Comparison of ENCODE assay signal across 24 cellular contexts in the genomic region with DNA sequence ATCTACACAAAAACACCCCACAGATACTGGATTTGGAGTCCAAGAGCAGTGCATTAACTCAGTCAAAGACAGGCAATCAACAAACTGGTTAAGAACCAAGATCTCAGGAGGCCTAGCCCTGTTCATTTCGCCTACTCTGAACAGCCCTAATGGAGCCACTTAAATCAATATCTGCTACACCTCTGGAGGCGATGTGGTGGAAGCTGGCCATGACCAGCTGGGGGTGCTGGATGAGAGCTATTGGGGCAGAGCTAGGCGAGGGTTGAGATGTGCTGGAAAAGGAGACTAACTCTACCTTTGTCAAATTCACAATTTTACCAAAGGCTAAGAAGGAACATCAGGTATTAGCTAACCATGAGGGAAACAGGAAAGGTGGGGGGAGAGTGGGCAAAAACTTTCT. TPM values are rescaled to one million over a fixed set of nuclear protein-coding genes. Genes with fewer than 3 reads are reported as not detected.
DNase-seq lines count a peak whose midpoint lies in the region; ATAC-seq, FAIRE-seq and TF ChIP-seq lines count a peak whose summit lies in the region.
"Had no signal": no experiment of that assay in that cellular context is flagged by ENCODE, and none has a peak within 500 bp of the region (broad histone marks: within the 10 kb centered on the region; RNA-seq: fewer than 3 reads in every experiment).

No MANE protein-coding gene starts in this region.

- no peak overlapping the region for H3K27ac Mint-ChIP-seq in nephron progenitor cell
- H3K27ac Mint-ChIP-seq: HFFc6 had no signal

- no peak for TF ChIP-seq CTCF in GM12878 (IDR thresholded peaks at IDR 0.05 in 2 of 3, conservative IDR thresholded peaks at IDR 0.05 in 1 of 3; ENCODE audit: control insufficient read depth in 2 of 3, extremely low read depth in 1 of 3, insufficient read depth in 1 of 3, low read depth in 3 of 3, low read length in 3 of 3)
- no peak for TF ChIP-seq CTCF in upper lobe of left lung (IDR thresholded peaks at IDR 0.05)
- TF ChIP-seq CTCF in nephron progenitor cell (IDR thresholded peaks at IDR 0.05), result no peak

- H3K4me3 ChIP-seq in GM12878, result no peak overlapping the region
- no peak overlapping the region for H3K4me3 ChIP-seq in upper lobe of left lung
- H3K4me3 ChIP-seq: MG63 had no signal

- H3K4me3 Mint-ChIP-seq in nephron progenitor cell, result no peak overlapping the region
- H3K4me3 Mint-ChIP-seq: HFFc6 had no signal

- no peaks in the 10 kb centered on the region for H3K4me1 ChIP-seq in GM12878 (ENCODE audit: control insufficient read depth, insufficient read depth, low read length)
- H3K4me1 ChIP-seq in upper lobe of left lung, result no peaks in the 10 kb centered on the region
- H3K4me1 ChIP-seq: BE2C had no signal

- H3K36me3 Mint-ChIP-seq in nephron progenitor cell (ENCODE audit: low read depth), result no peaks in the 10 kb centered on the region

- H3K9me3 ChIP-seq in GM12878 (replicated peaks; ENCODE audit: control insufficient read depth, insufficient read depth, low read length), result peaks cover 2% of the 10 kb centered on the region; the same call in 1 of the 3 replicates
- H3K9me3 ChIP-seq in upper lobe of left lung, result peaks cover 0 to 6% (median 0%) of the 10 kb centered on the region in 4 donors
- H3K9me3 ChIP-seq: BE2C, MG63 had no signal

- no peak for ATAC-seq in GM12878
- no peak for ATAC-seq in upper lobe of left lung (ENCODE audit: low FRiP score in 2 of 2)
- no peak for ATAC-seq in left colon
- ATAC-seq: HepG2, Panc1 had no signal

- CTCF ChIA-PET in GM12878 (lab: Yijun Ruan, JAX), result interaction anchor here (1.7 to 6.7 kb wide), 3 partner anchors 14 to 125 kb away, joined by 3 to 104 read pairs (median 13); no protein-coding TSS in a partner anchor

- H3K27me3 ChIP-seq in GM12878 (replicated peaks in 1 of 2; ENCODE audit: control insufficient read depth in 2 of 2, insufficient read depth in 2 of 2, low read length in 1 of 2), result peaks cover 0 to 1% of the 10 kb centered on the region in 2 experiments; a peak in 1 of 4 replicates
- H3K27me3 ChIP-seq in upper lobe of left lung, result no peaks in the 10 kb centered on the region
- H3K27me3 ChIP-seq: BE2C, MG63 had no signal

- no peak for TF ChIP-seq RAD21 in GM12878 (IDR thresholded peaks at IDR 0.05; ENCODE audit: insufficient read depth, low read depth, low read length)

- H3K27ac ChIP-seq in GM12878 (ENCODE audit: control insufficient read depth, insufficient read depth) (no peak overlapping the region), upper lobe of left lung (no peak overlapping the region)
- H3K27ac ChIP-seq: RWPE1 had no signal

- H3K36me3 ChIP-seq in GM12878 (ENCODE audit: control insufficient read depth in 2 of 2, insufficient read depth in 2 of 2, low read length in 1 of 2) (no peaks in the 10 kb centered on the region), upper lobe of left lung (no peaks in the 10 kb centered on the region)
- H3K36me3 ChIP-seq: BE2C, MG63 had no signal

- POLR2A ChIA-PET in GM12878 (lab: Charles Lee), result interaction anchor here (0.6 to 1.2 kb wide), 2 partner anchors 24 to 566 kb away, joined by 4 to 5 read pairs; a partner anchor contains a TSS

- no TSS peak for BruUV-seq in GM12878 (replicated peaks; lab: Mats Ljungman, UMichigan)

- no peak overlapping the region for H3K9ac ChIP-seq in GM12878 (ENCODE audit: control insufficient read depth, insufficient read depth, low read length)

- peaks cover 7% of the 10 kb centered on the region for H3K9me3 Mint-ChIP-seq in nephron progenitor cell

- no peaks in the 10 kb centered on the region for H3K79me2 ChIP-seq in GM12878 (ENCODE audit: control insufficient read depth, insufficient read depth, low read length)

- in situ Hi-C loops in GM12878 (cut with MboI), result no loop called here

- intact Hi-C loops in GM12878 (cut with micrococcal nuclease; ENCODE audit: unreplicated experiment) (no loop called here), left colon (cut with DNase I, micrococcal nuclease) (no loop called here)

- peak; percentile 4 for DNase-seq in NCI-H82 (lab: John Stamatoyannopoulos, UW)
- no peak for DNase-seq in NCI-H82 treated with DMSO at 0.1 percent for 48 hours (lab: John Stamatoyannopoulos, UW; ENCODE audit: unreplicated experiment)
- DNase-seq in GM12878 (ENCODE audit: low read depth, low spot score), result no peak
- DNase-seq in iPS-NIHi7 (ENCODE audit: extremely low spot score), result peak; percentile 40
- no peak for DNase-seq in upper lobe of left lung
- no peak for DNase-seq in nephron progenitor cell
- DNase-seq in left colon, result no peak
- DNase-seq: 8988T, ACHN, BE2C, Calu3, HFFc6, KBM-7, MG63, NCI-H1105 treated with DMSO at 0.1 percent for 48 hours, NCI-H2029, NCI-H446, NCI-H524 treated with DMSO at 0.1 percent for 48 hours, NCI-H774, SHP77 treated with DMSO at 0.1 percent for 48 hours had no signal

- H3K4me1 Mint-ChIP-seq in nephron progenitor cell, result no peaks in the 10 kb centered on the region

- peak; percentile 54 for FAIRE-seq in GM12878 (lab: Jason Lieb, UNC)
- FAIRE-seq: H54, HepG2 had no signal

- TF ChIP-seq POLR2A in GM12878 (IDR thresholded peaks at IDR 0.05; ENCODE audit: low read depth, low read length) (no peak), upper lobe of left lung (IDR thresholded peaks at IDR 0.05) (no peak)

- 52% methylated on average over 3 of the region's 3 CpGs for WGBS in GM12878 (ENCODE audit: insufficient coverage, insufficient replicate concordance, low lambda C conversion rate, missing lambda C conversion rate)
- 59 to 98% methylated on average over 3 of the region's 3 CpGs for WGBS in upper lobe of left lung, 2 donors

- SMC1A ChIA-PET in GM12878 (lab: Charles Lee; ENCODE audit: uncharacterized antibody, unreplicated experiment), result interaction anchor here (0.9 to 3.1 kb wide), 4 partner anchors 12 to 22 kb away, joined by 3 to 12 read pairs (median 4); no protein-coding TSS in a partner anchor

- H3K27me3 Mint-ChIP-seq in nephron progenitor cell (ENCODE audit: low read depth, poor library complexity), result peaks cover 14% of the 10 kb centered on the region

- TF ChIP-seq EP300 in GM12878 (IDR thresholded peaks at IDR 0.05; ENCODE audit: borderline replicate concordance in 1 of 2, control insufficient read depth in 1 of 2, low read depth in 2 of 2, low read length in 2 of 2) (no peak), upper lobe of left lung (IDR thresholded peaks at IDR 0.05) (no peak)

- no peak overlapping the region for H2AFZ ChIP-seq in GM12878 (ENCODE audit: control insufficient read depth, low read depth, low read length)

- RAD21 ChIA-PET in GM12878 (lab: Charles Lee; ENCODE audit: unreplicated experiment), result interaction anchor here (0.9 to 1.1 kb wide), 2 partner anchors 125 kb away, joined by 3 to 5 read pairs; no protein-coding TSS in a partner anchor

- H4K20me1 ChIP-seq in GM12878 (ENCODE audit: control insufficient read depth, insufficient read depth), result no peaks in the 10 kb centered on the region

- H3K4me2 ChIP-seq in GM12878 (ENCODE audit: control insufficient read depth, insufficient read depth), result no peak overlapping the region

TF ChIP-seq in GM12878, 131 proteins besides CTCF, POLR2A, EP300 and RAD21 (continues in another document):
- TF ChIP-seq, protein P1, sequence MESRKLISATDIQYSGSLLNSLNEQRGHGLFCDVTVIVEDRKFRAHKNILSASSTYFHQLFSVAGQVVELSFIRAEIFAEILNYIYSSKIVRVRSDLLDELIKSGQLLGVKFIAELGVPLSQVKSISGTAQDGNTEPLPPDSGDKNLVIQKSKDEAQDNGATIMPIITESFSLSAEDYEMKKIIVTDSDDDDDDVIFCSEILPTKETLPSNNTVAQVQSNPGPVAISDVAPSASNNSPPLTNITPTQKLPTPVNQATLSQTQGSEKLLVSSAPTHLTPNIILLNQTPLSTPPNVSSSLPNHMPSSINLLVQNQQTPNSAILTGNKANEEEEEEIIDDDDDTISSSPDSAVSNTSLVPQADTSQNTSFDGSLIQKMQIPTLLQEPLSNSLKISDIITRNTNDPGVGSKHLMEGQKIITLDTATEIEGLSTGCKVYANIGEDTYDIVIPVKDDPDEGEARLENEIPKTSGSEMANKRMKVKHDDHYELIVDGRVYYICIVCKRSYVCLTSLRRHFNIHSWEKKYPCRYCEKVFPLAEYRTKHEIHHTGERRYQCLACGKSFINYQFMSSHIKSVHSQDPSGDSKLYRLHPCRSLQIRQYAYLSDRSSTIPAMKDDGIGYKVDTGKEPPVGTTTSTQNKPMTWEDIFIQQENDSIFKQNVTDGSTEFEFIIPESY (IDR thresholded peaks at IDR 0.05), result no peak
- no peak for TF ChIP-seq CEBPB (IDR thresholded peaks at IDR 0.05; ENCODE audit: borderline replicate concordance in 1 of 2, low read depth in 2 of 2, low read length in 2 of 2)

RNA-seq across cellular contexts. Expression of a gene that starts 23.3 kb away (rescaled TPM):
- total RNA-seq in GM12878 (2013; cell fraction: nucleolus; rRNA removed), result 20.9 and 27.4 TPM in 2 replicates
- total RNA-seq in GM12878 (2014; rRNA removed), result 6.0 and 6.2 TPM in 2 replicates
- total RNA-seq in GM12878 (2014; rRNA removed; fragmentation: Illumina TruSeq; extraction: Trizol), result 6.2 and 6.5 TPM in 2 replicates
- total RNA-seq in GM12878 (2021), result 6.8 and 8.2 TPM in 2 replicates
- 1.4 TPM for polyA plus RNA-seq in GM12878 (2011; ENCODE audit: low read depth)
- polyA plus RNA-seq in GM12878 (2011; rRNA removed), result 5.3 and 8.2 TPM in 2 replicates
- polyA plus RNA-seq in GM12878 (2011; cell fraction: cytosol; rRNA removed), result 5.5 and 6.4 TPM in 2 replicates
- polyA plus RNA-seq in GM12878 (2011; cell fraction: nucleus; rRNA removed), result 1.9 and 2.8 TPM in 2 replicates
- 1.5 TPM in 2 replicates for polyA plus RNA-seq in GM12878 (2012)
- 5.4 and 7.4 TPM in 2 replicates for polyA plus RNA-seq in GM12878 (2014; fragmentation: Illumina TruSeq; extraction: Trizol)
- 1 to 10 TPM; 1.2 to 1.9 TPM for polyA plus RNA-seq in GM12878 (2014; fragmentation: Nextera tagmentation; extraction: Ambion mirVana)
- polyA plus RNA-seq in GM12878 (2014; rRNA removed), result 5.1 and 5.2 TPM in 2 replicates
- polyA plus RNA-seq in GM12878 (2016; fragmentation: Nextera tagmentation; extraction: Ambion mirVana), result 1 to 10 TPM; 6.0 to 6.3 TPM
- 8.6 and 9.4 TPM in 2 replicates for polyA minus RNA-seq in GM12878 (2011; rRNA and poly(A)+ RNA removed)
- 3.2 and 3.7 TPM in 2 replicates for polyA minus RNA-seq in GM12878 (2011; cell fraction: cytosol; rRNA and poly(A)+ RNA removed)
- 4.7 and 12.3 TPM in 2 replicates for polyA minus RNA-seq in GM12878 (2011; cell fraction: nucleus; rRNA and poly(A)+ RNA removed)
- total RNA-seq in upper lobe of left lung, result 10 to 100 TPM in 5 of 6 donors, 1 to 10 TPM in 1; 9.8 to 24.1 (median 18.7) TPM
- 1 to 10 TPM; 8.2 to 9.7 TPM for total RNA-seq in left colon

Comparison
In these comparisons a context has a peak if more than half of its experiments do, and no peak if none do; other contexts are left out.
1. DNase-seq: peak in NCI-H82 (single experiment) and iPS-NIHi7 (single experiment); none in NCI-H82 treated with DMSO at 0.1 percent for 48 hours (single experiment), GM12878 (single experiment), upper lobe of left lung (0 of 2), nephron progenitor cell (single experiment) and left colon (0 of 2).